ENCODE assay signal across 11 cellular contexts in genomic region chr12:43807361-43807760, GRCh38. TPM values are rescaled to one million over a fixed set of nuclear protein-coding genes. Genes with fewer than 3 reads are reported as not detected.
DNase-seq lines count a peak whose midpoint lies in the region; ATAC-seq and TF ChIP-seq lines count a peak whose summit lies in the region.
"Had no signal": no experiment of that assay in that cellular context is flagged by ENCODE, and none has a peak within 500 bp of the region (broad histone marks: within the 10 kb centered on the region; RNA-seq: fewer than 3 reads in every experiment).

No MANE protein-coding gene starts in this region.

- H3K4me3 Mint-ChIP-seq in CD14-positive monocyte (peak overlapping the region in 1 of 2 donors; percentile 51), IgD-negative memory B cell (peak overlapping the region in 3 of 4 donors; percentile 98 to 100 (median 100)), brain (peak overlapping the region; percentile 96 to 100 (median 99)), nephron progenitor cell (peak overlapping the region; percentile 100)

- intact Hi-C loops in CD14-positive monocyte (cut with micrococcal nuclease) = loop anchor here in 1 of 2 donors (5.0 kb wide), 1 partner anchor 50 kb away; the partner anchor contains the start of genes IRAK4 and PUS7L

- ATAC-seq in GM21576 (IDR thresholded peaks at IDR 0.05; ENCODE audit: unreplicated experiment) = no peak
- ATAC-seq in HG03097 (IDR thresholded peaks at IDR 0.05; ENCODE audit: low FRiP score, unreplicated experiment) = no peak

- H3K27me3 Mint-ChIP-seq in CD14-positive monocyte (ENCODE audit: low read depth in 3 of 3) = peaks cover 8 to 14% (median 8%) of the 10 kb centered on the region in 3 donors
- no peaks in the 10 kb centered on the region for H3K27me3 Mint-ChIP-seq in IgD-negative memory B cell
- no peaks in the 10 kb centered on the region for H3K27me3 Mint-ChIP-seq in brain
- peaks cover 17% of the 10 kb centered on the region for H3K27me3 Mint-ChIP-seq in nephron progenitor cell (ENCODE audit: low read depth, poor library complexity)

- TF ChIP-seq CTCF in CD14-positive monocyte (IDR thresholded peaks at IDR 0.05) (no peak), brain (conservative IDR thresholded peaks at IDR 0.05) (no peak), nephron progenitor cell (IDR thresholded peaks at IDR 0.05) (no peak)

- H3K27ac Mint-ChIP-seq in CD14-positive monocyte = peak overlapping the region in 6 of 7 donors; percentile 99 to 100 (median 100)
- H3K27ac Mint-ChIP-seq in IgD-negative memory B cell = peak overlapping the region; percentile 98 to 100 (median 100)
- peak overlapping the region; percentile 98 to 100 (median 100) for H3K27ac Mint-ChIP-seq in brain
- H3K27ac Mint-ChIP-seq in nephron progenitor cell = peak overlapping the region; percentile 100

- H3K36me3 Mint-ChIP-seq in CD14-positive monocyte (peaks cover 5 to 9% of the 10 kb centered on the region in 2 donors), IgD-negative memory B cell (no peaks in the 10 kb centered on the region), brain (peaks cover 7% of the 10 kb centered on the region), nephron progenitor cell (ENCODE audit: low read depth) (peaks cover 6% of the 10 kb centered on the region)

- peaks cover 0 to 3% (median 0%) of the 10 kb centered on the region in 7 donors for H3K9me3 Mint-ChIP-seq in CD14-positive monocyte
- peaks cover 0 to 2% (median 0%) of the 10 kb centered on the region in 3 donors for H3K9me3 Mint-ChIP-seq in IgD-negative memory B cell
- no peaks in the 10 kb centered on the region for H3K9me3 Mint-ChIP-seq in brain
- H3K9me3 Mint-ChIP-seq in nephron progenitor cell = no peaks in the 10 kb centered on the region

- H3K4me1 Mint-ChIP-seq in CD14-positive monocyte (peaks cover 29% of the 10 kb centered on the region), IgD-negative memory B cell (peaks cover 14 to 22% (median 20%) of the 10 kb centered on the region in 3 donors), brain (peaks cover 37% of the 10 kb centered on the region), nephron progenitor cell (peaks cover 32% of the 10 kb centered on the region)

- DNase-seq in CD14-positive monocyte (ENCODE audit: low spot score) (no peak), nephron progenitor cell (no peak), NCI-H1048 (lab: John Stamatoyannopoulos, UW) (no peak), NCI-H2081 (lab: John Stamatoyannopoulos, UW) (no peak)
- DNase-seq: activated gamma-delta T cell treated with Interleukin-2 at 50 U/mL for 16 hours, NCI-H1092, SHP77 had no signal

RNA-seq across cellular contexts. Expression of gene TWF1, which starts 1.2 kb away (rescaled TPM):
- polyA plus RNA-seq in CD14-positive monocyte (10 to 100 TPM in 1 of 2 donors, 1 to 10 TPM in 1; 9.9 to 13.7 TPM), IgD-negative memory B cell (22.3 TPM), brain (ENCODE audit: insufficient read depth, low read depth, low replicate concordance) (11.3 TPM)

RNA-seq across cellular contexts. Expression of gene TMEM117, which starts 28.5 kb away (rescaled TPM):
- under 1 TPM in 1 of 2 donors, not detected in 1; 0.42 TPM for polyA plus RNA-seq in CD14-positive monocyte
- polyA plus RNA-seq in IgD-negative memory B cell = 4.4 TPM
- 1.7 TPM for polyA plus RNA-seq in brain (ENCODE audit: insufficient read depth, low read depth, low replicate concordance)

RNA-seq across cellular contexts. Expression of gene IRAK4, which starts 48.6 kb away (rescaled TPM):
- 10 to 100 TPM; 17.3 to 29.0 TPM for polyA plus RNA-seq in CD14-positive monocyte
- 22.3 TPM for polyA plus RNA-seq in IgD-negative memory B cell
- polyA plus RNA-seq in brain (ENCODE audit: insufficient read depth, low read depth, low replicate concordance) = 5.2 TPM

RNA-seq across cellular contexts. Expression of gene PUS7L, which starts 48.8 kb away (rescaled TPM):
- polyA plus RNA-seq in CD14-positive monocyte (10 to 100 TPM; 13.0 to 14.5 TPM), IgD-negative memory B cell (39.0 TPM), brain (ENCODE audit: insufficient read depth, low read depth, low replicate concordance) (0.61 TPM)
